In the genomic region with DNA sequence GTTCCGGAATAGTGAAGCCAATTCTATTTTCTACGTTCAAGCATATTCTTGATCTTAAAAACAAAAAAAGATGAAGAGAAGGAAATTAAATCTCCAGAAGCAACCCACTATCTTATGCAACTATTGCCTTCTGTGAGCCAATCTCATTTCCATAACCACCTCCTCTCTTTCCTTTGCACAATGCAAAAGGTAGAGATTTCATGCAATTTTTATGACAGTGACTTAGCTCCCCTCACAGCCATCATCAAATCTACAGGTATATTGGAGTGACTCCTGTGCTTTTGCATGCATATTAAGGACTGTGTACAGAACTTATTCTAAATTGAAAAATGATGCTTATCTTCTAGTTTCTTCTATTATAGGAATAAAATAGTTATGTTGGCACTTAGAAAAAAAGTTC, we compare ENCODE assay signal across 26 cellular contexts.
"Had no signal": no experiment of that assay in that cellular context is flagged by ENCODE, and none has a peak within 500 bp of the region (broad histone marks: within the 10 kb centered on the region; RNA-seq: fewer than 3 reads in every experiment).

No MANE protein-coding gene starts in this region.

- H3K36me3 ChIP-seq: ascending aorta, breast epithelium, cardiac muscle cell had no signal

- H3K9me3 ChIP-seq: ascending aorta, breast epithelium had no signal

- DNase-seq: activated CD4-positive, alpha-beta memory T cell treated with anti-CD3 and anti-CD28 coated beads, Interleukin-2, amount 10 ng/mL, durations not matched to agents 7 days and 5 days; activated CD4-positive, alpha-beta T cell treated with anti-CD3 and anti-CD28 coated beads for 1 hour; activated CD4-positive, alpha-beta T cell treated with anti-CD3 and anti-CD28 coated beads for 4 hours; activated CD4-positive, alpha-beta T cell treated with anti-CD3 and anti-CD28 coated beads, Interleukin-2, amount 10 ng/mL, durations not matched to agents 7 days and 5 days; activated CD4-positive, alpha-beta T cell treated with anti-CD3 and anti-CD28 coated beads, Interleukin-2, amount 50 U/mL, for 4 hours; activated CD8-positive, alpha-beta memory T cell treated with anti-CD3 and anti-CD28 coated beads, Interleukin-2, amount 50 U/mL, for 48 hours; activated gamma-delta T cell; activated naive CD4-positive, alpha-beta T cell; activated naive CD4-positive, alpha-beta T cell treated with anti-CD3 and anti-CD28 coated beads, Interleukin-2, amount 10 ng/mL, durations not matched to agents 7 days and 5 days; activated naive CD8-positive, alpha-beta T cell treated with anti-CD3 and anti-CD28 coated beads, Interleukin-2, amount 10 ng/mL, durations not matched to agents 7 days and 5 days; activated T-cell treated with anti-CD3 and anti-CD28 coated beads for 4 hours; activated T-cell treated with anti-CD3 and anti-CD28 coated beads, Interleukin-2, amount 50 U/mL, for 24 hours; activated T-cell treated with anti-CD3 and anti-CD28 coated beads, Interleukin-2, amount 50 U/mL, for 72 hours; dorsolateral prefrontal cortex; effector memory CD4-positive, alpha-beta T cell; endodermal cell; foreskin fibroblast; T-helper 2 cell had no signal

- H3K4me3 ChIP-seq: ascending aorta, breast epithelium, cardiac muscle cell, coronary artery, dorsolateral prefrontal cortex had no signal

- ATAC-seq: activated naive CD4-positive, alpha-beta T cell treated with anti-CD3 and anti-CD28 coated beads, Interleukin-2, amount 50 U/mL, for 72 hours; activated T-cell treated with anti-CD3 and anti-CD28 coated beads, Interleukin-2, amount 50 U/mL, for 72 hours; esophagus mucosa; WTC11 had no signal

- H3K27me3 ChIP-seq: ascending aorta, breast epithelium, cardiac muscle cell, dorsolateral prefrontal cortex had no signal

- H3K4me1 ChIP-seq: ascending aorta, breast epithelium had no signal

- H3K27ac ChIP-seq: ascending aorta, breast epithelium, cardiac muscle cell, coronary artery, VCaP had no signal
